In the genomic region with DNA sequence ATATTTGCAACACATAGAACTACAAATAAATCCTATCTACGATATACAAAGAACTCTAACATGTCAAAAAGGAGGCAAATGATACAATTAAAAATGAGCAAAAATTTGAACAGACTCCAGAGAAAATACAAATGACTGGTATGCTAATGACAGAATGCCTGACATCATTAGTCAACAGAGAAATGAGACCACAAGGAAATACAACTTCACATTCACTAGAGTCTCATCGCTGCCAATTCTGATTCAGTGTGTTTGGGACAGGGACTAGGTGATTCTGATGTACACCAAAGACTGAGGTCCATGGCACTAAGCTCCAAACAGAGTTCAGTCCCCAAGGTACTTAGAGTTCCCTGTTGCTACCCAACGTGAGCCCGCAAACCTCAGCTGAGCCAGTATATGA, we compare ENCODE assay signal across 25 cellular contexts. TPM values are rescaled to one million over a fixed set of nuclear protein-coding genes. Genes with fewer than 3 reads are reported as not detected.
DNase-seq lines count a peak whose midpoint lies in the region; ATAC-seq and TF ChIP-seq lines count a peak whose summit lies in the region.
"Had no signal": no experiment of that assay in that cellular context is flagged by ENCODE, and none has a peak within 500 bp of the region (broad histone marks: within the 10 kb centered on the region; RNA-seq: fewer than 3 reads in every experiment).

No MANE protein-coding gene starts in this region.

- no peaks in the 10 kb centered on the region for H3K36me3 ChIP-seq in Panc1 (ENCODE audit: control insufficient read depth, insufficient read depth, low read length)
- H3K36me3 ChIP-seq: MG63, SJSA1 had no signal

- in situ Hi-C loops in Panc1 (cut with HindIII; ENCODE audit: low pct_unique_long_range_greater_than_20kb, low sequenced_read_pairs): no loop called here

- TF ChIP-seq CTCF in Panc1 (IDR thresholded peaks at IDR 0.05) (no peak), epithelial cell of esophagus (IDR thresholded peaks at IDR 0.05; ENCODE audit: insufficient read depth, low read depth, low read length, missing control alignments) (no peak)

- H3K4me3 ChIP-seq in Panc1 (ENCODE audit: low read depth in 2 of 2, low read length in 2 of 2): no peak overlapping the region
- no peak overlapping the region for H3K4me3 ChIP-seq in epithelial cell of esophagus (ENCODE audit: low read length)
- H3K4me3 ChIP-seq: GM12878, MG63, SJSA1 had no signal

- H3K4me1 ChIP-seq in Panc1 (ENCODE audit: control insufficient read depth, insufficient read depth, low read length): no peaks in the 10 kb centered on the region
- H3K4me1 ChIP-seq: SJSA1 had no signal

- H3K9me3 ChIP-seq in Panc1 (ENCODE audit: control insufficient read depth, insufficient read depth, low read depth, low read length): no peaks in the 10 kb centered on the region
- H3K9me3 ChIP-seq: MG63, SJSA1 had no signal

- BruUV-seq in Panc1 (replicated peaks; lab: Mats Ljungman, UMichigan): no TSS peak

- intact Hi-C loops in Panc1 (cut with micrococcal nuclease; ENCODE audit: unreplicated experiment): no loop called here

- CTCF ChIA-PET in Panc1 (lab: Charles Lee): no interaction called here

- ATAC-seq in Panc1: no peak
- no peak for ATAC-seq in stimulated activated naive CD8-positive, alpha-beta T cell treated with anti-CD3 and anti-CD28 coated beads, Interleukin-15, Interleukin-2, amounts not matched to agents 100 U/mL and 50 U/mL, for 24 hours
- ATAC-seq in GM18873 (IDR thresholded peaks at IDR 0.05; ENCODE audit: low FRiP score, unreplicated experiment): no peak
- ATAC-seq: GM12878, PC-3 had no signal

- H3K27ac ChIP-seq in Panc1 (ENCODE audit: low read length): peak overlapping the region; percentile 14; the same call in 1 of the 2 replicates
- H3K27ac ChIP-seq: SJSA1 had no signal

- POLR2A ChIA-PET in Panc1 (lab: Charles Lee): no interaction called here

- peak; percentile 38 for DNase-seq in EL
- no peak for DNase-seq in Panc1 (ENCODE audit: low read depth, low spot score)
- DNase-seq in epithelial cell of esophagus (ENCODE audit: low read depth): peak; percentile 29
- no peak for DNase-seq in stimulated activated naive CD8-positive, alpha-beta T cell treated with anti-CD3 and anti-CD28 coated beads, Interleukin-15, Interleukin-2, amounts not matched to agents 100 U/mL and 50 U/mL, for 24 hours
- DNase-seq in retina: no peak
- no peak for DNase-seq in dedifferentiated amniotic fluid mesenchymal stem cell (ENCODE audit: extremely low spot score)
- DNase-seq: DMS153, DND-41, GDM1, HCEC 1CT, KBM-7, MG63, NCI-H1105 treated with DMSO at 0.1 percent for 48 hours, NCI-H146, NCI-H1930, NCI-H2107, NCI-H524, NCI-H748 treated with DMSO at 0.1 percent for 48 hours, PC-3, Right ventricle myocardium superior, RPMI8226 had no signal

- H3K27me3 ChIP-seq in Panc1 (ENCODE audit: control insufficient read depth, insufficient read depth, low read length): no peaks in the 10 kb centered on the region
- H3K27me3 ChIP-seq: MG63, SJSA1 had no signal

RNA-seq across cellular contexts. Expression of a gene that starts 23.4 kb away (rescaled TPM):
- total RNA-seq in Panc1 (2021; ENCODE audit: unreplicated experiment): 3.5 TPM
- 3.5 TPM for polyA plus RNA-seq in Panc1 (2012; ENCODE audit: insufficient read length)
- total RNA-seq: A673, SJSA1 had no signal

Comparison
In these comparisons a context has a peak if more than half of its experiments do, and no peak if none do; other contexts are left out.
1. DNase-seq: peak in EL (single experiment) and epithelial cell of esophagus (single experiment); none in Panc1 (single experiment), stimulated activated naive CD8-positive, alpha-beta T cell treated with anti-CD3 and anti-CD28 coated beads, Interleukin-15, Interleukin-2, amounts not matched to agents 100 U/mL and 50 U/mL, for 24 hours (single experiment), retina (single experiment) and dedifferentiated amniotic fluid mesenchymal stem cell (single experiment).